Comparison of ENCODE assay signal across 1 cellular context in genomic region chr12:64759035-64759894, GRCh38.
TF ChIP-seq lines count a peak whose summit lies in the region.

GNS (minus strand) TSS chr12:64759406; CDS start chr12:64759276, 130 bp downstream.

TF ChIP-seq in A549, 52 proteins besides CTCF, POLR2A, EP300 and RAD21 (continued from another document):
- no peak for TF ChIP-seq KDM1A (IDR thresholded peaks at IDR 0.05; ENCODE audit: low read depth)
- peak; percentile 85 for TF ChIP-seq KDM5A (IDR thresholded peaks at IDR 0.05)
- no peak for TF ChIP-seq HOXB13 (CRISPR knock-in tag; IDR thresholded peaks at IDR 0.05; ENCODE audit: low read depth)
- peak; percentile 57; the same call in 1 of the 2 replicates for TF ChIP-seq NPAS2 (CRISPR knock-in tag; IDR thresholded peaks at IDR 0.05; ENCODE audit: borderline replicate concordance)
- TF ChIP-seq ZSCAN20 (CRISPR knock-in tag; IDR thresholded peaks at IDR 0.05), result no peak
- no peak for TF ChIP-seq ZC3H11A (IDR thresholded peaks at IDR 0.05)
- TF ChIP-seq RCOR1 (IDR thresholded peaks at IDR 0.05; ENCODE audit: low read depth, low read length), result no peak
- TF ChIP-seq TFCP2L1 (CRISPR knock-in tag; IDR thresholded peaks at IDR 0.05), result no peak
- no peak for TF ChIP-seq NFE2L2 (conservative IDR thresholded peaks at IDR 0.05; ENCODE audit: low read length)
- no peak for TF ChIP-seq ATOH8 (CRISPR knock-in tag; IDR thresholded peaks at IDR 0.05; ENCODE audit: low read depth)
- 0 out of 2 replicates have a peak, but pooled peaks have one; percentile 52 for TF ChIP-seq HDAC2 (IDR thresholded peaks at IDR 0.05)
- TF ChIP-seq ELK1 (IDR thresholded peaks at IDR 0.05; ENCODE audit: low read depth, low read length), result no peak
- TF ChIP-seq NR3C1 (IDR thresholded peaks at IDR 0.05), result no peak
- no peak for TF ChIP-seq RNF2 (IDR thresholded peaks at IDR 0.05; ENCODE audit: borderline replicate concordance, low read depth)
- TF ChIP-seq, protein P1, sequence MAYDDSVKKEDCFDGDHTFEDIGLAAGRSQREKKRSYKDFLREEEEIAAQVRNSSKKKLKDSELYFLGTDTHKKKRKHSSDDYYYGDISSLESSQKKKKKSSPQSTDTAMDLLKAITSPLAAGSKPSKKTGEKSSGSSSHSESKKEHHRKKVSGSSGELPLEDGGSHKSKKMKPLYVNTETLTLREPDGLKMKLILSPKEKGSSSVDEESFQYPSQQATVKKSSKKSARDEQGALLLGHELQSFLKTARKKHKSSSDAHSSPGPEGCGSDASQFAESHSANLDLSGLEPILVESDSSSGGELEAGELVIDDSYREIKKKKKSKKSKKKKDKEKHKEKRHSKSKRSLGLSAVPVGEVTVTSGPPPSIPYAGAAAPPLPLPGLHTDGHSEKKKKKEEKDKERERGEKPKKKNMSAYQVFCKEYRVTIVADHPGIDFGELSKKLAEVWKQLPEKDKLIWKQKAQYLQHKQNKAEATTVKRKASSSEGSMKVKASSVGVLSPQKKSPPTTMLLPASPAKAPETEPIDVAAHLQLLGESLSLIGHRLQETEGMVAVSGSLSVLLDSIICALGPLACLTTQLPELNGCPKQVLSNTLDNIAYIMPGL (CRISPR knock-in tag; IDR thresholded peaks at IDR 0.05; ENCODE audit: borderline replicate concordance), result no peak
- TF ChIP-seq, protein P2, sequence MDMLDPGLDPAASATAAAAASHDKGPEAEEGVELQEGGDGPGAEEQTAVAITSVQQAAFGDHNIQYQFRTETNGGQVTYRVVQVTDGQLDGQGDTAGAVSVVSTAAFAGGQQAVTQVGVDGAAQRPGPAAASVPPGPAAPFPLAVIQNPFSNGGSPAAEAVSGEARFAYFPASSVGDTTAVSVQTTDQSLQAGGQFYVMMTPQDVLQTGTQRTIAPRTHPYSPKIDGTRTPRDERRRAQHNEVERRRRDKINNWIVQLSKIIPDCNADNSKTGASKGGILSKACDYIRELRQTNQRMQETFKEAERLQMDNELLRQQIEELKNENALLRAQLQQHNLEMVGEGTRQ (IDR thresholded peaks at IDR 0.05), result peak; percentile 100
- no peak for TF ChIP-seq JUNB (IDR thresholded peaks at IDR 0.05)
- no peak for TF ChIP-seq HEYL (CRISPR knock-in tag; IDR thresholded peaks at IDR 0.05)
- TF ChIP-seq SREBF2 (IDR thresholded peaks at IDR 0.05), result no peak
- TF ChIP-seq JUN (IDR thresholded peaks at IDR 0.05), result peak; percentile 28 to 64; a peak in 3 of 5 replicates
- TF ChIP-seq, protein P3, sequence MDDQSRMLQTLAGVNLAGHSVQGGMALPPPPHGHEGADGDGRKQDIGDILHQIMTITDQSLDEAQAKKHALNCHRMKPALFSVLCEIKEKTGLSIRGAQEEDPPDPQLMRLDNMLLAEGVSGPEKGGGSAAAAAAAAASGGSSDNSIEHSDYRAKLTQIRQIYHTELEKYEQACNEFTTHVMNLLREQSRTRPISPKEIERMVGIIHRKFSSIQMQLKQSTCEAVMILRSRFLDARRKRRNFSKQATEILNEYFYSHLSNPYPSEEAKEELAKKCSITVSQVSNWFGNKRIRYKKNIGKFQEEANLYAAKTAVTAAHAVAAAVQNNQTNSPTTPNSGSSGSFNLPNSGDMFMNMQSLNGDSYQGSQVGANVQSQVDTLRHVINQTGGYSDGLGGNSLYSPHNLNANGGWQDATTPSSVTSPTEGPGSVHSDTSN (IDR thresholded peaks at IDR 0.05), result no peak
- no peak for TF ChIP-seq EHF (CRISPR knock-in tag; IDR thresholded peaks at IDR 0.05)
- TF ChIP-seq GATA3 (IDR thresholded peaks at IDR 0.05; ENCODE audit: borderline replicate concordance), result 0 out of 2 replicates have a peak, but pooled peaks have one; percentile 31
- TF ChIP-seq RFX5 (IDR thresholded peaks at IDR 0.05), result no peak
- no peak for TF ChIP-seq ZNF302 (CRISPR knock-in tag; IDR thresholded peaks at IDR 0.05)
- TF ChIP-seq ZFP36 (IDR thresholded peaks at IDR 0.05; ENCODE audit: borderline replicate concordance, partially characterized antibody), result no peak
- no peak for TF ChIP-seq CHD2 (IDR thresholded peaks at IDR 0.05; ENCODE audit: low read length, partially characterized antibody)
- no peak for TF ChIP-seq CBX8 (IDR thresholded peaks at IDR 0.05)
- TF ChIP-seq BHLHE40 (IDR thresholded peaks at IDR 0.05; ENCODE audit: low read depth, low read length), result peak; percentile 71
- TF ChIP-seq, protein P4, sequence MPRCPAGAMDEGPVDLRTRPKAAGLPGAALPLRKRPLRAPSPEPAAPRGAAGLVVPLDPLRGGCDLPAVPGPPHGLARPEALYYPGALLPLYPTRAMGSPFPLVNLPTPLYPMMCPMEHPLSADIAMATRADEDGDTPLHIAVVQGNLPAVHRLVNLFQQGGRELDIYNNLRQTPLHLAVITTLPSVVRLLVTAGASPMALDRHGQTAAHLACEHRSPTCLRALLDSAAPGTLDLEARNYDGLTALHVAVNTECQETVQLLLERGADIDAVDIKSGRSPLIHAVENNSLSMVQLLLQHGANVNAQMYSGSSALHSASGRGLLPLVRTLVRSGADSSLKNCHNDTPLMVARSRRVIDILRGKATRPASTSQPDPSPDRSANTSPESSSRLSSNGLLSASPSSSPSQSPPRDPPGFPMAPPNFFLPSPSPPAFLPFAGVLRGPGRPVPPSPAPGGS (IDR thresholded peaks at IDR 0.05), result 0 out of 3 replicates have a peak, but pooled peaks have one; percentile 35
- no peak for TF ChIP-seq FOSL2 (IDR thresholded peaks at IDR 0.05)
- peak; percentile 23; the same call in 1 of the 2 replicates for TF ChIP-seq FOSL2 (CRISPR knock-in tag; IDR thresholded peaks at IDR 0.05)
- TF ChIP-seq SMC3 (IDR thresholded peaks at IDR 0.05), result no peak
- TF ChIP-seq PHF8 (IDR thresholded peaks at IDR 0.05; ENCODE audit: borderline replicate concordance, low read depth), result peak; percentile 67
- TF ChIP-seq FOXS1 (CRISPR knock-in tag; IDR thresholded peaks at IDR 0.05), result no peak
- no peak for TF ChIP-seq MAFK (IDR thresholded peaks at IDR 0.05; ENCODE audit: partially characterized antibody)
- no peak for TF ChIP-seq HOXB5 (CRISPR knock-in tag; IDR thresholded peaks at IDR 0.05)
- TF ChIP-seq MYC (IDR thresholded peaks at IDR 0.05; ENCODE audit: borderline replicate concordance, low read length), result peak; percentile 48; the same call in 1 of the 2 replicates
- TF ChIP-seq EHMT2 (IDR thresholded peaks at IDR 0.05; ENCODE audit: low read depth), result no peak
